Comparison of ENCODE assay signal across 14 cellular contexts in genomic region chr4:8656185-8656517, GRCh38.
DNase-seq lines count a peak whose midpoint lies in the region; TF ChIP-seq lines count a peak whose summit lies in the region.
"Had no signal": no experiment of that assay in that cellular context is flagged by ENCODE, and none has a peak within 500 bp of the region (broad histone marks: within the 10 kb centered on the region; RNA-seq: fewer than 3 reads in every experiment).

No MANE protein-coding gene starts in this region.

- H3K27me3 ChIP-seq in H9 (ENCODE audit: insufficient read depth, low read length), result no peaks in the 10 kb centered on the region
- H3K27me3 ChIP-seq in sigmoid colon, result peaks cover 0 to 26% (median 0%) of the 10 kb centered on the region in 3 donors
- H3K27me3 ChIP-seq in A673 (replicated peaks; ENCODE audit: insufficient read depth, low read depth, low read length, poor library complexity), result peaks cover 44% of the 10 kb centered on the region
- H3K27me3 ChIP-seq: BE2C had no signal

- no peak overlapping the region for H3K23ac ChIP-seq in H9 (ENCODE audit: insufficient read length, low read depth, low read length)

- H3K9me3 ChIP-seq in H9 (ENCODE audit: control insufficient read depth, low read depth, low read length), result no peaks in the 10 kb centered on the region
- H3K9me3 ChIP-seq in sigmoid colon, result no peaks in the 10 kb centered on the region
- no peaks in the 10 kb centered on the region for H3K9me3 ChIP-seq in A673 (ENCODE audit: low read depth, low read length, poor library complexity, severe bottlenecking)
- H3K9me3 ChIP-seq: Caco-2 had no signal

- no peaks in the 10 kb centered on the region for H3K79me2 ChIP-seq in H9 (ENCODE audit: insufficient read depth, low read length)

- no peak overlapping the region for H3K18ac ChIP-seq in H9 (ENCODE audit: insufficient read length, low read depth, low read length)

- H3T11ph ChIP-seq in H9 (ENCODE audit: low read length), result no peak overlapping the region

- H3K9me3 Mint-ChIP-seq in H9 (peaks cover 0 to 7% of the 10 kb centered on the region in 2 experiments; a peak in 2 of 5 replicates), mesothelial cell of epicardium (peaks cover 4% of the 10 kb centered on the region)
- H3K9me3 Mint-ChIP-seq in activated CD4-positive, alpha-beta memory T cell treated with anti-CD3 and anti-CD28 coated beads, Interleukin-2, amount 10 ng/mL, durations not matched to agents 7 days and 5 days, result peaks cover 5% of the 10 kb centered on the region

- no CpG with 5 or more reads among the region's 11 CpGs for WGBS in H9 (ENCODE audit: extremely low coverage, insufficient read length, low lambda C conversion rate)
- WGBS in sigmoid colon, 2 donors, result 85 to 89% methylated on average over 11 of the region's 11 CpGs

- peaks cover 25% of the 10 kb centered on the region for H3K27me3 Mint-ChIP-seq in H9 (ENCODE audit: low read depth)
- peaks cover 46% of the 10 kb centered on the region for H3K27me3 Mint-ChIP-seq in mesothelial cell of epicardium (ENCODE audit: low read depth)
- no peaks in the 10 kb centered on the region for H3K27me3 Mint-ChIP-seq in activated CD4-positive, alpha-beta memory T cell treated with anti-CD3 and anti-CD28 coated beads, Interleukin-2, amount 10 ng/mL, durations not matched to agents 7 days and 5 days

- TF ChIP-seq EP300 in sigmoid colon (IDR thresholded peaks at IDR 0.05), result no peak

- TF ChIP-seq POLR2A in sigmoid colon (IDR thresholded peaks at IDR 0.05), result no peak

- no peak overlapping the region for H2BK5ac ChIP-seq in H9 (ENCODE audit: insufficient read length, low read length)

- H3K4ac ChIP-seq in H9 (ENCODE audit: low read depth, low read length), result no peak overlapping the region

- DNase-seq in H9 (peak; percentile 21), ecto neural progenitor cell (ENCODE audit: low spot score) (peak; percentile 35), mesothelial cell of epicardium (ENCODE audit: low spot score in 2 of 2, unreplicated experiment in 2 of 2) (peak; percentile 15 to 35), sigmoid colon (peak; percentile 46), A673 (ENCODE audit: low spot score) (no peak)
- DNase-seq in activated CD4-positive, alpha-beta memory T cell treated with anti-CD3 and anti-CD28 coated beads, Interleukin-2, amount 10 ng/mL, durations not matched to agents 7 days and 5 days, result no peak
- DNase-seq in stimulated activated CD4-positive, alpha-beta T cell treated with anti-CD3 and anti-CD28 coated beads, Interleukin-15, amount 100 ng/mL, for 24 hours, result no peak
- DNase-seq in activated CD4-positive, alpha-beta T cell treated with anti-CD3 and anti-CD28 coated beads for 48 hours, result no peak
- DNase-seq: BE2C; CD8-positive, alpha-beta memory T cell; DMS53; GF-D8 had no signal

- H3K23me2 ChIP-seq in H9 (ENCODE audit: insufficient read length, low read depth, low read length, poor library complexity, severe bottlenecking), result no peaks in the 10 kb centered on the region

- H3K14ac ChIP-seq in H9 (ENCODE audit: insufficient read depth, low read length), result no peak overlapping the region

- POLR2A ChIA-PET in activated CD4-positive, alpha-beta memory T cell treated with anti-CD3 and anti-CD28 coated beads, Interleukin-2, amount 10 ng/mL, durations not matched to agents 7 days and 5 days (lab: Charles Lee), result no interaction called here
- POLR2A ChIA-PET in A673 (lab: Charles Lee; ENCODE audit: low non-redundant PET), result no interaction called here

- H3K36me3 Mint-ChIP-seq in H9 (ENCODE audit: insufficient read depth in 1 of 3, low read depth in 3 of 3) (no peaks in the 10 kb centered on the region), mesothelial cell of epicardium (no peaks in the 10 kb centered on the region)
- H3K36me3 Mint-ChIP-seq in activated CD4-positive, alpha-beta memory T cell treated with anti-CD3 and anti-CD28 coated beads, Interleukin-2, amount 10 ng/mL, durations not matched to agents 7 days and 5 days (ENCODE audit: low read depth), result no peaks in the 10 kb centered on the region
- H3K36me3 Mint-ChIP-seq: CD8-positive, alpha-beta memory T cell; IgD-negative memory B cell had no signal

- no peak overlapping the region for H2BK15ac ChIP-seq in H9 (ENCODE audit: low read depth, low read length)

- H4K8ac ChIP-seq in H9 (replicated peaks; ENCODE audit: insufficient read length, low read depth, low read length), result no peak overlapping the region

- H4K5ac ChIP-seq in H9 (ENCODE audit: insufficient read length, low read depth, low read length), result no peak overlapping the region

- H4K91ac ChIP-seq in H9 (ENCODE audit: insufficient read length, low read depth, low read length), result no peak overlapping the region

- no peak overlapping the region for H3K4me2 ChIP-seq in H9 (ENCODE audit: insufficient read depth, insufficient read length, low read length)

- peak overlapping the region in 1 of 3 experiments; percentile 54; a peak in 1 of 7 replicates for H3K27ac Mint-ChIP-seq in H9
- H3K27ac Mint-ChIP-seq in mesothelial cell of epicardium, result no peak overlapping the region
- H3K27ac Mint-ChIP-seq in activated CD4-positive, alpha-beta memory T cell treated with anti-CD3 and anti-CD28 coated beads, Interleukin-2, amount 10 ng/mL, durations not matched to agents 7 days and 5 days, result no peak overlapping the region
- H3K27ac Mint-ChIP-seq: CD8-positive, alpha-beta memory T cell had no signal

- no peak overlapping the region for H2BK120ac ChIP-seq in H9 (ENCODE audit: low read depth, low read length, poor library complexity, severe bottlenecking)

- peaks cover 7 to 8% of the 10 kb centered on the region in 2 experiments for H3K4me1 Mint-ChIP-seq in H9
- no peaks in the 10 kb centered on the region for H3K4me1 Mint-ChIP-seq in mesothelial cell of epicardium
- H3K4me1 Mint-ChIP-seq in activated CD4-positive, alpha-beta memory T cell treated with anti-CD3 and anti-CD28 coated beads, Interleukin-2, amount 10 ng/mL, durations not matched to agents 7 days and 5 days, result no peaks in the 10 kb centered on the region
- H3K4me1 Mint-ChIP-seq: CD8-positive, alpha-beta memory T cell had no signal

- no TSS peak for BruUV-seq in A673 (replicated peaks; lab: Mats Ljungman, UMichigan)

- H3K36me3 ChIP-seq in sigmoid colon, result no peaks in the 10 kb centered on the region
- H3K36me3 ChIP-seq in A673 (ENCODE audit: insufficient read depth, low read length, poor library complexity, severe bottlenecking), result no peaks in the 10 kb centered on the region
- H3K36me3 ChIP-seq: BE2C had no signal

- H3K56ac ChIP-seq in H9 (ENCODE audit: insufficient read length, low read depth, low read length), result no peak overlapping the region

- TF ChIP-seq CTCF in H9 (conservative IDR thresholded peaks at IDR 0.05), result no peak
- TF ChIP-seq CTCF in mesothelial cell of epicardium (IDR thresholded peaks at IDR 0.05; ENCODE audit: unreplicated experiment), result no peak
- TF ChIP-seq CTCF in sigmoid colon (IDR thresholded peaks at IDR 0.05), result no peak
- TF ChIP-seq CTCF in A673 (conservative IDR thresholded peaks at IDR 0.05; ENCODE audit: low read depth, low read length), result no peak

- H3K4me1 ChIP-seq in H9 (ENCODE audit: insufficient read depth, low read length) (no peaks in the 10 kb centered on the region), sigmoid colon (no peaks in the 10 kb centered on the region), A673 (ENCODE audit: insufficient read depth, low read length, poor library complexity, severe bottlenecking) (no peaks in the 10 kb centered on the region)
- H3K4me1 ChIP-seq: BE2C, Caco-2 had no signal

- no peaks in the 10 kb centered on the region for H4K20me1 ChIP-seq in H9 (ENCODE audit: control insufficient read depth, insufficient read depth, insufficient read length)

- no peak overlapping the region for H3K4me3 ChIP-seq in sigmoid colon
- no peak overlapping the region for H3K4me3 ChIP-seq in A673 (ENCODE audit: low read depth, low read length, poor library complexity, severe bottlenecking)

- H3K27ac ChIP-seq in H9 (ENCODE audit: insufficient read length, low read depth, low read length) (no peak overlapping the region), sigmoid colon (no peak overlapping the region), A673 (ENCODE audit: low read depth, low read length, poor library complexity, severe bottlenecking) (no peak overlapping the region)

- H2BK20ac ChIP-seq in H9 (ENCODE audit: low read depth, low read length, poor library complexity, severe bottlenecking), result no peak overlapping the region

- intact Hi-C loops in sigmoid colon (cut with DNase I) (no loop called here), A673 (cut with micrococcal nuclease; ENCODE audit: unreplicated experiment) (no loop called here)

- H2BK12ac ChIP-seq in H9 (ENCODE audit: insufficient read length, low read depth, low read length), result no peak overlapping the region

- H3K4me3 Mint-ChIP-seq in H9, result no peak overlapping the region
- H3K4me3 Mint-ChIP-seq in mesothelial cell of epicardium, result no peak overlapping the region
- H3K4me3 Mint-ChIP-seq in activated CD4-positive, alpha-beta memory T cell treated with anti-CD3 and anti-CD28 coated beads, Interleukin-2, amount 10 ng/mL, durations not matched to agents 7 days and 5 days, result no peak overlapping the region
- H3K4me3 Mint-ChIP-seq: CD8-positive, alpha-beta memory T cell; IgD-negative memory B cell had no signal

- no peak overlapping the region for H2AFZ ChIP-seq in H9 (ENCODE audit: low read length)

- H3K79me1 ChIP-seq in H9 (ENCODE audit: insufficient read depth, low read depth, low read length, poor library complexity, severe bottlenecking), result no peaks in the 10 kb centered on the region

- CTCF ChIA-PET in activated CD4-positive, alpha-beta memory T cell treated with anti-CD3 and anti-CD28 coated beads, Interleukin-2, amount 10 ng/mL, durations not matched to agents 7 days and 5 days (lab: Charles Lee), result no interaction called here
- CTCF ChIA-PET in A673 (lab: Charles Lee), result no interaction called here

- H2AK5ac ChIP-seq in H9 (ENCODE audit: insufficient read length, low read length), result no peak overlapping the region

- H3K9ac ChIP-seq in H9 (ENCODE audit: extremely low read depth, insufficient read length, low read length), result no peak overlapping the region

Comparison
In these comparisons a context has a peak if more than half of its experiments do, and no peak if none do; other contexts are left out.
1. DNase-seq: peak in H9 (single experiment), ecto neural progenitor cell (single experiment), mesothelial cell of epicardium (2 of 2) and sigmoid colon (single experiment); none in activated CD4-positive, alpha-beta memory T cell treated with anti-CD3 and anti-CD28 coated beads, Interleukin-2, amount 10 ng/mL, durations not matched to agents 7 days and 5 days (single experiment), A673 (single experiment), stimulated activated CD4-positive, alpha-beta T cell treated with anti-CD3 and anti-CD28 coated beads, Interleukin-15, amount 100 ng/mL, for 24 hours (single experiment) and activated CD4-positive, alpha-beta T cell treated with anti-CD3 and anti-CD28 coated beads for 48 hours (single experiment).